Comparison of ENCODE assay signal across 19 cellular contexts in genomic region chr3:3141939-3142338, GRCh38. TPM values are rescaled to one million over a fixed set of nuclear protein-coding genes. Genes with fewer than 3 reads are reported as not detected.
DNase-seq lines count a peak whose midpoint lies in the region; ATAC-seq and TF ChIP-seq lines count a peak whose summit lies in the region.
"Had no signal": no experiment of that assay in that cellular context is flagged by ENCODE, and none has a peak within 500 bp of the region (broad histone marks: within the 10 kb centered on the region; RNA-seq: fewer than 3 reads in every experiment).

No MANE protein-coding gene starts in this region.

- intact Hi-C loops in activated CD4-positive, alpha-beta T cell treated with anti-CD3 and anti-CD28 coated beads for 36 hours (cut with DNase I, micrococcal nuclease) = loop anchor here in 1 of 2 experiments (1.0 kb wide), 1 partner anchor 9 kb away; no protein-coding TSS in a partner anchor
- intact Hi-C loops in naive thymus-derived CD4-positive, alpha-beta T cell (cut with micrococcal nuclease) = no loop called here
- intact Hi-C loops in gastrocnemius medialis (cut with DNase I; ENCODE audit: low total_unique reads) = no loop called here

- in situ Hi-C loops in gastrocnemius medialis (cut with MboI; ENCODE audit: low sequenced_read_pairs in 4 of 4) = no loop called here

- no peaks in the 10 kb centered on the region for H3K27me3 Mint-ChIP-seq in activated CD4-positive, alpha-beta T cell treated with anti-CD3 and anti-CD28 coated beads for 36 hours
- H3K27me3 Mint-ChIP-seq in T-helper 17 cell = no peaks in the 10 kb centered on the region
- H3K27me3 Mint-ChIP-seq in naive thymus-derived CD4-positive, alpha-beta T cell = no peaks in the 10 kb centered on the region

- H3K27ac Mint-ChIP-seq in activated CD4-positive, alpha-beta T cell treated with anti-CD3 and anti-CD28 coated beads for 36 hours = peak overlapping the region; percentile 52
- peak overlapping the region; percentile 74 for H3K27ac Mint-ChIP-seq in T-helper 17 cell
- peak overlapping the region in 5 of 9 donors; percentile 39 to 83 (median 50) for H3K27ac Mint-ChIP-seq in naive thymus-derived CD4-positive, alpha-beta T cell

- H3K9me3 ChIP-seq in T-helper 17 cell (ENCODE audit: control insufficient read depth, low read length, poor library complexity, severe bottlenecking) (no peaks in the 10 kb centered on the region), gastrocnemius medialis (no peaks in the 10 kb centered on the region)
- no peaks in the 10 kb centered on the region for H3K9me3 ChIP-seq in naive thymus-derived CD4-positive, alpha-beta T cell (ENCODE audit: control insufficient read depth in 2 of 3, low read length in 3 of 3)
- H3K9me3 ChIP-seq: BLaER1, SJCRH30 had no signal

- H3K4me1 ChIP-seq in naive thymus-derived CD4-positive, alpha-beta T cell (ENCODE audit: control insufficient read depth in 2 of 2, insufficient read depth in 2 of 2, low read length in 2 of 2) = no peaks in the 10 kb centered on the region
- H3K4me1 ChIP-seq in gastrocnemius medialis = no peaks in the 10 kb centered on the region
- H3K4me1 ChIP-seq: BLaER1, SJCRH30 had no signal

- H3K4me1 Mint-ChIP-seq in activated CD4-positive, alpha-beta T cell treated with anti-CD3 and anti-CD28 coated beads for 36 hours = peaks cover 20% of the 10 kb centered on the region
- H3K4me1 Mint-ChIP-seq in T-helper 17 cell = peaks cover 29% of the 10 kb centered on the region
- peaks cover 13 to 35% (median 30%) of the 10 kb centered on the region in 7 donors for H3K4me1 Mint-ChIP-seq in naive thymus-derived CD4-positive, alpha-beta T cell

- DNase-seq in activated CD4-positive, alpha-beta T cell treated with anti-CD3 and anti-CD28 coated beads for 36 hours = no peak
- DNase-seq in activated CD4-positive, alpha-beta T cell treated with anti-CD3 and anti-CD28 coated beads, Interleukin-2, amount 50 U/mL, for 1 hour = no peak
- no peak for DNase-seq in T-helper 17 cell
- DNase-seq in naive thymus-derived CD4-positive, alpha-beta T cell = no peak
- DNase-seq in putamen (ENCODE audit: low spot score) = no peak
- no peak for DNase-seq in SKM-1 (lab: John Stamatoyannopoulos, UW; ENCODE audit: unreplicated experiment)
- no peak for DNase-seq in gastrocnemius medialis
- DNase-seq: DMS153, EL, KBM-7, NCI-H1048, NCI-H345, NCI-H526 treated with DMSO at 0.1 percent for 48 hours, SJCRH30 had no signal

- H3K4me3 Mint-ChIP-seq in activated CD4-positive, alpha-beta T cell treated with anti-CD3 and anti-CD28 coated beads for 36 hours = no peak overlapping the region
- no peak overlapping the region for H3K4me3 Mint-ChIP-seq in T-helper 17 cell
- no peak overlapping the region for H3K4me3 Mint-ChIP-seq in naive thymus-derived CD4-positive, alpha-beta T cell

- H3K27ac ChIP-seq in naive thymus-derived CD4-positive, alpha-beta T cell (ENCODE audit: low read depth, low read length) = peak overlapping the region; percentile 2
- H3K27ac ChIP-seq in gastrocnemius medialis = no peak overlapping the region
- H3K27ac ChIP-seq: 22Rv1, BLaER1, RWPE1, SJCRH30 had no signal

- H3K27me3 ChIP-seq in naive thymus-derived CD4-positive, alpha-beta T cell (ENCODE audit: control insufficient read depth in 2 of 2, insufficient read depth in 2 of 2, low read length in 2 of 2) = no peaks in the 10 kb centered on the region
- no peaks in the 10 kb centered on the region for H3K27me3 ChIP-seq in gastrocnemius medialis
- H3K27me3 ChIP-seq: BLaER1, SJCRH30 had no signal

- CTCF ChIA-PET in activated CD4-positive, alpha-beta T cell treated with anti-CD3 and anti-CD28 coated beads for 36 hours (lab: Charles Lee) = interaction anchor here (1.1 to 2.8 kb wide), 4 partner anchors 12 to 30 kb away, joined by 3 to 12 read pairs (median 5); partner anchors contain the start of gene TRNT1
- CTCF ChIA-PET in naive thymus-derived CD4-positive, alpha-beta T cell (lab: Charles Lee) = no interaction called here

- POLR2A ChIA-PET in activated CD4-positive, alpha-beta T cell treated with anti-CD3 and anti-CD28 coated beads for 36 hours (lab: Charles Lee) = interaction anchor here (0.6 to 1.4 kb wide), 2 partner anchors 11 to 12 kb away, joined by 5 to 6 read pairs; no protein-coding TSS in a partner anchor
- POLR2A ChIA-PET in naive thymus-derived CD4-positive, alpha-beta T cell (lab: Charles Lee) = interaction anchor here (1.0 kb wide), 1 partner anchor 8 kb away, joined by 3 read pairs; no protein-coding TSS in a partner anchor

- no peak for TF ChIP-seq POLR2A in gastrocnemius medialis (IDR thresholded peaks at IDR 0.05)

- H3K36me3 ChIP-seq in naive thymus-derived CD4-positive, alpha-beta T cell (ENCODE audit: control insufficient read depth in 2 of 3, insufficient read depth in 3 of 3, low read length in 3 of 3) = peaks cover 0 to 84% (median 12%) of the 10 kb centered on the region in 3 experiments
- H3K36me3 ChIP-seq in gastrocnemius medialis = peaks cover 0 to 81% of the 10 kb centered on the region in 2 donors

- H3K4me3 ChIP-seq in naive thymus-derived CD4-positive, alpha-beta T cell (ENCODE audit: low read length) = no peak overlapping the region
- H3K4me3 ChIP-seq in gastrocnemius medialis = no peak overlapping the region
- H3K4me3 ChIP-seq: BLaER1, SJCRH30 had no signal

- H3K9me3 Mint-ChIP-seq in activated CD4-positive, alpha-beta T cell treated with anti-CD3 and anti-CD28 coated beads for 36 hours (ENCODE audit: low read depth) = no peaks in the 10 kb centered on the region
- H3K9me3 Mint-ChIP-seq in naive thymus-derived CD4-positive, alpha-beta T cell = no peaks in the 10 kb centered on the region

- ATAC-seq in activated CD4-positive, alpha-beta T cell treated with anti-CD3 and anti-CD28 coated beads for 36 hours = peak; percentile 70
- ATAC-seq in GM18858 (IDR thresholded peaks at IDR 0.05; ENCODE audit: unreplicated experiment) (peak; percentile 40), T-helper 17 cell (no peak), gastrocnemius medialis (no peak)
- ATAC-seq in naive thymus-derived CD4-positive, alpha-beta T cell = no peak

- no peak for TF ChIP-seq CTCF in gastrocnemius medialis (IDR thresholded peaks at IDR 0.05 in 4 of 5, conservative IDR thresholded peaks at IDR 0.05 in 1 of 5)

- peaks cover 78% of the 10 kb centered on the region for H3K36me3 Mint-ChIP-seq in activated CD4-positive, alpha-beta T cell treated with anti-CD3 and anti-CD28 coated beads for 36 hours (ENCODE audit: low read depth)
- peaks cover 12% of the 10 kb centered on the region for H3K36me3 Mint-ChIP-seq in T-helper 17 cell (ENCODE audit: low read depth)
- peaks cover 8 to 67% (median 39%) of the 10 kb centered on the region in 5 donors for H3K36me3 Mint-ChIP-seq in naive thymus-derived CD4-positive, alpha-beta T cell

RNA-seq across cellular contexts. Expression of gene TRNT1, which starts 15.2 kb away (rescaled TPM):
- total RNA-seq in activated CD4-positive, alpha-beta T cell treated with anti-CD3 and anti-CD28 coated beads for 36 hours = 10 to 100 TPM; 51.4 to 58.2 TPM
- total RNA-seq in T-helper 17 cell (10 to 100 TPM; 27.3 to 45.6 TPM), gastrocnemius medialis (1 to 10 TPM; 2.7 to 9.6 (median 7.3) TPM)
- 10 to 100 TPM; 36.4 to 44.5 (median 38.8) TPM for total RNA-seq in naive thymus-derived CD4-positive, alpha-beta T cell
- polyA plus RNA-seq in naive thymus-derived CD4-positive, alpha-beta T cell = 10 to 100 TPM; 22.7 to 26.9 TPM

RNA-seq across cellular contexts. Expression of gene IL5RA, which starts 31.8 kb away (rescaled TPM):
- total RNA-seq in activated CD4-positive, alpha-beta T cell treated with anti-CD3 and anti-CD28 coated beads for 36 hours = under 1 TPM; 0.28 to 0.30 TPM
- total RNA-seq in T-helper 17 cell (10 to 100 TPM in 1 of 2 donors, 1 to 10 TPM in 1; 3.7 to 10.4 TPM), gastrocnemius medialis (not detected)
- total RNA-seq in naive thymus-derived CD4-positive, alpha-beta T cell = 1 to 10 TPM in 2 of 5 experiments, not detected in 3; 1.1 to 8.7 TPM
- polyA plus RNA-seq in naive thymus-derived CD4-positive, alpha-beta T cell = not detected
- total RNA-seq: M059J, SJCRH30 had no signal

RNA-seq across cellular contexts. Expression of gene CRBN, which starts 37.6 kb away (rescaled TPM):
- 10 to 100 TPM; 38.4 to 42.6 TPM for total RNA-seq in activated CD4-positive, alpha-beta T cell treated with anti-CD3 and anti-CD28 coated beads for 36 hours
- total RNA-seq in T-helper 17 cell (100 to 1,000 TPM; 129 to 139 TPM), gastrocnemius medialis (100 to 1,000 TPM in 1 of 4 donors, 10 to 100 TPM in 3; 49.2 to 101 (median 84.9) TPM)
- 100 to 1,000 TPM in 4 of 5 experiments, 10 to 100 TPM in 1; 69.1 to 169 (median 134) TPM for total RNA-seq in naive thymus-derived CD4-positive, alpha-beta T cell
- polyA plus RNA-seq in naive thymus-derived CD4-positive, alpha-beta T cell = 100 to 1,000 TPM; 171 to 198 TPM

Comparison
In these comparisons a context has a peak if more than half of its experiments do, and no peak if none do; other contexts are left out.
1. ATAC-seq: peak in activated CD4-positive, alpha-beta T cell treated with anti-CD3 and anti-CD28 coated beads for 36 hours (single experiment) and GM18858 (single experiment); none in T-helper 17 cell (single experiment), naive thymus-derived CD4-positive, alpha-beta T cell (single experiment) and gastrocnemius medialis (0 of 2).
2. Peak in every context shown above with its lines, with median percentiles within 50 percentile points of each other: H3K27ac Mint-ChIP-seq.